Comparison of ENCODE assay signal across 19 cellular contexts in the genomic region with DNA sequence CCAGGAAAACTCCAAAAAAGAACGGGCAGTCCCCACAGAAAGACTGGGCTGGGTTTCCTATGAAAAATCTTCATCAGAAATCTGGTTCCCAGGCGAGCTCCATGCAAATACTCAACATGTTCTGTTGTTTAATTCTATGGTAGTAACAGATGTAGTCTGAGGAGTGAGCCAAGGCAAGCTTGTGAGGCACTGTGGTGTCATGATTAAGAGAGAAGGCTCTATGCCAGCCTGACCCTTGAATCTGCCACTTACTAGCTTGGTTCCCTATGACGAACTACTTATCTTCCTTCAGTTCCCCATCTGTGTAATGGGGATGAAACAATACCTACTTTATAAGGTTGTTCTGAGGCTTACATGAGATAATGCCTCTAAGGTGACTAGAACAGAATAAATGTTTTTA. TPM values are rescaled to one million over a fixed set of nuclear protein-coding genes. Genes with fewer than 3 reads are reported as not detected.
"Had no signal": no experiment of that assay in that cellular context is flagged by ENCODE, and none has a peak within 500 bp of the region (broad histone marks: within the 10 kb centered on the region; RNA-seq: fewer than 3 reads in every experiment).

No MANE protein-coding gene starts in this region.

- H3K4me1 Mint-ChIP-seq: activated CD4-positive, alpha-beta T cell treated with anti-CD3 and anti-CD28 coated beads for 36 hours had no signal

- H3K9me3 ChIP-seq: breast epithelium, prostate gland, suprapubic skin, upper lobe of right lung had no signal

- DNase-seq: activated CD4-positive, alpha-beta T cell treated with anti-CD3 and anti-CD28 coated beads for 36 hours; activated CD8-positive, alpha-beta memory T cell treated with anti-CD3 and anti-CD28 coated beads, Interleukin-2, amount 50 U/mL, for 48 hours; activated CD8-positive, alpha-beta T cell treated with anti-CD3 and anti-CD28 coated beads for 36 hours; amniotic stem cell; stimulated activated CD4-positive, alpha-beta T cell treated with anti-CD3 and anti-CD28 coated beads, Interleukin-12 subunit alpha, Interleukin-12 subunit beta, amount 100 ng/mL, for 4 hours; stimulated activated naive CD4-positive, alpha-beta T cell treated with Interleukin-2 at 50 U/mL for 16 hours; T-helper 9 cell; upper lobe of right lung had no signal

- H3K36me3 Mint-ChIP-seq: natural killer cell treated with Interleukin-12 subunit alpha and Interleukin-12 subunit beta and Interleukin-15 and Interleukin-18, amount 100 ng/mL, for 72 hours had no signal

- ATAC-seq: activated CD4-positive, alpha-beta T cell treated with anti-CD3 and anti-CD28 coated beads for 36 hours; activated CD8-positive, alpha-beta T cell treated with anti-CD3 and anti-CD28 coated beads for 36 hours; activated naive CD4-positive, alpha-beta T cell treated with anti-CD3 and anti-CD28 coated beads, Interleukin-2, amount 50 U/mL, for 72 hours; left lobe of liver; natural killer cell treated with Interleukin-12 subunit alpha and Interleukin-12 subunit beta and Interleukin-15 and Interleukin-18, amount 100 ng/mL, for 72 hours; sciatic nerve; upper lobe of right lung had no signal

- H3K27me3 Mint-ChIP-seq: activated CD4-positive, alpha-beta T cell treated with anti-CD3 and anti-CD28 coated beads for 36 hours; activated CD8-positive, alpha-beta T cell treated with anti-CD3 and anti-CD28 coated beads for 36 hours; natural killer cell treated with Interleukin-12 subunit alpha and Interleukin-12 subunit beta and Interleukin-15 and Interleukin-18, amount 100 ng/mL, for 72 hours had no signal

- H3K4me3 Mint-ChIP-seq: activated CD4-positive, alpha-beta T cell treated with anti-CD3 and anti-CD28 coated beads for 36 hours; activated CD8-positive, alpha-beta T cell treated with anti-CD3 and anti-CD28 coated beads for 36 hours; natural killer cell treated with Interleukin-12 subunit alpha and Interleukin-12 subunit beta and Interleukin-15 and Interleukin-18, amount 100 ng/mL, for 72 hours had no signal

- H3K9me3 Mint-ChIP-seq: activated CD8-positive, alpha-beta T cell treated with anti-CD3 and anti-CD28 coated beads for 36 hours; activated naive CD4-positive, alpha-beta T cell treated with anti-CD3 and anti-CD28 coated beads, Interleukin-2, amount 50 U/mL, for 72 hours; natural killer cell treated with Interleukin-12 subunit alpha and Interleukin-12 subunit beta and Interleukin-15 and Interleukin-18, amount 100 ng/mL, for 72 hours had no signal

- H3K4me3 ChIP-seq: breast epithelium, prostate gland, suprapubic skin, upper lobe of right lung had no signal

- H3K36me3 ChIP-seq: breast epithelium, prostate gland had no signal

- H3K27ac Mint-ChIP-seq: activated CD4-positive, alpha-beta T cell treated with anti-CD3 and anti-CD28 coated beads for 36 hours; activated CD8-positive, alpha-beta T cell treated with anti-CD3 and anti-CD28 coated beads for 36 hours; activated naive CD4-positive, alpha-beta T cell treated with anti-CD3 and anti-CD28 coated beads, Interleukin-2, amount 50 U/mL, for 72 hours; natural killer cell treated with Interleukin-12 subunit alpha and Interleukin-12 subunit beta and Interleukin-15 and Interleukin-18, amount 100 ng/mL, for 72 hours had no signal

- H3K27ac ChIP-seq: prostate gland, suprapubic skin, upper lobe of right lung, VCaP had no signal

- H3K27me3 ChIP-seq: breast epithelium, suprapubic skin, upper lobe of right lung had no signal

RNA-seq across cellular contexts. Expression of a gene that starts 39.0 kb away (rescaled TPM):
- total RNA-seq: activated CD4-positive, alpha-beta T cell treated with anti-CD3 and anti-CD28 coated beads for 36 hours; activated CD8-positive, alpha-beta T cell treated with anti-CD3 and anti-CD28 coated beads for 36 hours; activated naive CD4-positive, alpha-beta T cell treated with anti-CD3 and anti-CD28 coated beads, Interleukin-2, amount 50 U/mL, for 72 hours; breast epithelium; fibroblast of villous mesenchyme; left lobe of liver; mucosa of gallbladder; natural killer cell treated with Interleukin-12 subunit alpha and Interleukin-12 subunit beta and Interleukin-15 and Interleukin-18, amount 100 ng/mL, for 72 hours; sciatic nerve; SK-MEL-5; suprapubic skin; upper lobe of right lung had no signal
